8 cellular contexts compared by ENCODE assay signal in genomic region chr19:41307954-41308449, GRCh38. TPM values are rescaled to one million over a fixed set of nuclear protein-coding genes. Genes with fewer than 3 reads are reported as not detected.
DNase-seq lines count a peak whose midpoint lies in the region; ATAC-seq and TF ChIP-seq lines count a peak whose summit lies in the region.

No MANE protein-coding gene starts in this region.

- CTCF ChIA-PET in MCF 10A (lab: Yijun Ruan, JAX): interaction anchor here (0.5 to 3.2 kb wide), 21 partner anchors 8 to 545 kb away, joined by 3 to 30 read pairs (median 5); partner anchors contain the start of genes B9D2 and HNRNPUL1

- peak in 5 of 8 donors; percentile 0 to 3 (median 1) for ATAC-seq in heart right ventricle
- ATAC-seq in Right ventricle myocardium inferior: no peak

- peaks cover 3 to 65% (median 50%) of the 10 kb centered on the region in 9 donors for H3K36me3 ChIP-seq in heart right ventricle
- peaks cover 0 to 51% of the 10 kb centered on the region in 2 donors for H3K36me3 ChIP-seq in vagina

- H3K9me3 ChIP-seq in heart right ventricle (no peaks in the 10 kb centered on the region), vagina (no peaks in the 10 kb centered on the region)

- no peaks in the 10 kb centered on the region for H3K27me3 Mint-ChIP-seq in MCF 10A (ENCODE audit: insufficient read depth, unreplicated experiment)

- peaks cover 83% of the 10 kb centered on the region for H3K36me3 Mint-ChIP-seq in MCF 10A (ENCODE audit: insufficient read depth, unreplicated experiment)

- no TSS peak for BruUV-seq in MCF 10A (replicated peaks; lab: Mats Ljungman, UMichigan)

- H3K27ac ChIP-seq in heart right ventricle (peak overlapping the region in 9 of 10 donors; percentile 74 to 99 (median 95)), vagina (peak overlapping the region; percentile 94)

- H3K27ac Mint-ChIP-seq in MCF 10A (ENCODE audit: low read depth, unreplicated experiment): peak overlapping the region; percentile 96

- 35 to 41% methylated on average over 4 of the region's 4 CpGs for WGBS in heart right ventricle, 2 donors

- H3K4me1 ChIP-seq in heart right ventricle (peaks cover 11 to 76% (median 51%) of the 10 kb centered on the region in 9 donors), vagina (peaks cover 40% of the 10 kb centered on the region)

- H3K4me3 ChIP-seq in heart right ventricle: peak overlapping the region in 1 of 10 donors; percentile 84
- H3K4me3 ChIP-seq in vagina: no peak overlapping the region

- H3K27me3 ChIP-seq in heart right ventricle (no peaks in the 10 kb centered on the region), vagina (no peaks in the 10 kb centered on the region)

- H3K9me3 Mint-ChIP-seq in MCF 10A (ENCODE audit: unreplicated experiment): no peaks in the 10 kb centered on the region

- no peak for DNase-seq in heart right ventricle
- no peak for DNase-seq in Right ventricle myocardium inferior (ENCODE audit: missing footprints)
- DNase-seq in MCF 10A (ENCODE audit: unreplicated experiment): no peak
- DNase-seq in myocyte (ENCODE audit: low read depth): peak; percentile 90
- DNase-seq in vagina (ENCODE audit: extremely low spot score in 2 of 2): no peak
- DNase-seq in NCI-H128 (lab: John Stamatoyannopoulos, UW; ENCODE audit: unreplicated experiment): no peak
- no peak for DNase-seq in amniotic stem cell (lab: John Stamatoyannopoulos, UW)
- no peak for DNase-seq in NCI-H1694 (lab: John Stamatoyannopoulos, UW)

- H3K4me3 Mint-ChIP-seq in MCF 10A (ENCODE audit: unreplicated experiment): peak overlapping the region; percentile 87

- no peak for TF ChIP-seq POLR2A in vagina (IDR thresholded peaks at IDR 0.05)

- intact Hi-C loops in heart right ventricle (cut with DNase I): loop anchor here (1.0 to 5.0 kb wide), 9 partner anchors 41 to 336 kb away; partner anchors contain the start of genes HNRNPUL1 (in 3 of the 10) and B3GNT8 (in 1 of the 10)
- intact Hi-C loops in Right ventricle myocardium inferior (cut with DNase I): loop anchor here (1.0 kb wide), 1 partner anchor 104 kb away; no protein-coding TSS in a partner anchor
- intact Hi-C loops in MCF 10A (cut with micrococcal nuclease): loop anchor here (1.0 to 5.0 kb wide), 3 partner anchors 45 to 166 kb away; no protein-coding TSS in a partner anchor
- intact Hi-C loops in vagina (cut with DNase I): loop anchor here (5.0 to 10.0 kb wide), 2 partner anchors 41 to 103 kb away; no protein-coding TSS in a partner anchor

- POLR2A ChIA-PET in MCF 10A (lab: Yijun Ruan, JAX): interaction anchor here (0.7 to 4.2 kb wide), 11 partner anchors 15 to 506 kb away, joined by 3 to 54 read pairs (median 4); partner anchors contain the start of gene HNRNPUL1

- peaks cover 22% of the 10 kb centered on the region for H3K4me1 Mint-ChIP-seq in MCF 10A (ENCODE audit: insufficient read depth, unreplicated experiment)

- TF ChIP-seq CTCF in heart right ventricle (IDR thresholded peaks at IDR 0.05) (no peak), MCF 10A (IDR thresholded peaks at IDR 0.05; ENCODE audit: unreplicated experiment) (no peak), vagina (IDR thresholded peaks at IDR 0.05) (no peak)

RNA-seq across cellular contexts. Expression of gene CCDC97, which starts 2.0 kb away (rescaled TPM):
- total RNA-seq in heart right ventricle (10 to 100 TPM; 12.6 to 19.2 (median 16.4) TPM), Right ventricle myocardium inferior (14.6 TPM), MCF 10A (2022) (25.0 and 28.5 TPM in 2 replicates), myocyte (16.0 and 17.4 TPM in 2 replicates), vagina (16.9 TPM)
- 10 to 100 TPM; 11.3 to 11.5 TPM for polyA plus RNA-seq in heart right ventricle
- polyA plus RNA-seq in myocyte (2012): 19.4 TPM

RNA-seq across cellular contexts. Expression of gene HNRNPUL1, which starts 43.8 kb away (rescaled TPM):
- total RNA-seq in heart right ventricle (100 to 1,000 TPM; 101 to 151 (median 108) TPM), Right ventricle myocardium inferior (110 TPM), MCF 10A (2022) (179 and 204 TPM in 2 replicates), myocyte (78.6 and 81.4 TPM in 2 replicates), vagina (116 TPM)
- polyA plus RNA-seq in heart right ventricle: 10 to 100 TPM; 55.5 to 65.6 TPM
- polyA plus RNA-seq in myocyte (2012): 112 TPM

RNA-seq across cellular contexts. Expression of gene TGFB1, which starts 45.7 kb away (rescaled TPM):
- total RNA-seq in heart right ventricle (10 to 100 TPM in 8 of 10 donors, 1 to 10 TPM in 2; 9.7 to 44.9 (median 13.2) TPM), Right ventricle myocardium inferior (15.0 TPM), MCF 10A (2022) (27.8 and 33.7 TPM in 2 replicates), myocyte (12.3 and 17.1 TPM in 2 replicates), vagina (53.3 TPM)
- 10 to 100 TPM; 14.0 to 19.9 TPM for polyA plus RNA-seq in heart right ventricle
- 84.2 TPM for polyA plus RNA-seq in myocyte (2012)

RNA-seq across cellular contexts. Expression of gene B9D2, which starts 55.9 kb away (rescaled TPM):
- 1 to 10 TPM in 9 of 10 donors, under 1 TPM in 1; 1.00 to 5.8 (median 2.3) TPM for total RNA-seq in heart right ventricle
- 10 to 100 TPM in 1 of 2 donors, 1 to 10 TPM in 1; 2.5 to 12.6 TPM for polyA plus RNA-seq in heart right ventricle
- 3.2 TPM for total RNA-seq in Right ventricle myocardium inferior
- total RNA-seq in MCF 10A (2022): 5.5 and 5.7 TPM in 2 replicates
- total RNA-seq in myocyte: 3.5 and 5.0 TPM in 2 replicates
- 6.6 TPM for polyA plus RNA-seq in myocyte (2012)
- not detected for total RNA-seq in vagina
